In the genomic region with DNA sequence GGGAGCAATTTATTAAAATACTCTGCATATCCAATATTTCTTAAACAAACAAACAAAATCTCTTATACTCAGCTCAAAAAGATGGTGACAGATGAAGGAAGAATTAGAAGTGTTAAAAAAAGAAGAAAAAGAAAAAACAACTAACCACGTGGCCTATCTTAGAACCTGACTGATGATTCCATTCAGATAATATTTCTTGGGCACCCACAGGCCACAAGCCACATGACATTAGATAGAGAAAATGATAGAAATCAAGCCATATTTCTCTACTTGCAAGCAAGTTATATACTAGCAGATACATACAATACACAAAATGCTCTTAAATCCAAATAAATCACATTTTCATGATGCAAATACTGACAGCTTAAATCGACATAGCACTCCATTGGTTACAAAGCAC, we compare ENCODE assay signal across 28 cellular contexts.
"Had no signal": no experiment of that assay in that cellular context is flagged by ENCODE, and none has a peak within 500 bp of the region (broad histone marks: within the 10 kb centered on the region; RNA-seq: fewer than 3 reads in every experiment).

No MANE protein-coding gene starts in this region.

- H3K9ac ChIP-seq: KMS-11 had no signal

- H3K9me3 Mint-ChIP-seq: activated B cell treated with CpG ODN at 0.5 μM for 24 hours; activated CD4-positive, alpha-beta T cell treated with anti-CD3 and anti-CD28 coated beads, Interleukin-2, amount 10 ng/mL, durations not matched to agents 24 days and 14 days; activated naive CD4-positive, alpha-beta T cell treated with anti-CD3 and anti-CD28 coated beads, Interleukin-2, amount 50 U/mL, for 24 hours; activated T-cell treated with anti-CD3 and anti-CD28 coated beads, Interleukin-2, amount 50 U/mL, for 24 hours; activated T-helper 1 cell treated with anti-CD3 and anti-CD28 coated beads, Interleukin-12 subunit alpha, Interleukin-12 subunit beta, Interleukin-2, Interleukin-4 antibody, amounts not matched to agents 30 ng/mL and 10 ng/mL and 1 ng/mL, durations not matched to agents 14 hours and 24 hours and 36 hours had no signal

- H3K4me3 ChIP-seq: breast epithelium, SJSA1 had no signal

- H3K4me1 ChIP-seq: breast epithelium had no signal

- H3K27ac ChIP-seq: KMS-11, SJSA1 had no signal

- H3K27me3 Mint-ChIP-seq: activated CD8-positive, alpha-beta memory T cell treated with anti-CD3 and anti-CD28 coated beads, Interleukin-2, amount 10 ng/mL, durations not matched to agents 7 days and 5 days; activated naive CD4-positive, alpha-beta T cell treated with anti-CD3 and anti-CD28 coated beads, Interleukin-2, amount 50 U/mL, for 24 hours; activated T-cell treated with anti-CD3 and anti-CD28 coated beads, Interleukin-2, amount 50 U/mL, for 24 hours; T-helper 17 cell had no signal

- H3K36me3 ChIP-seq: breast epithelium had no signal

- H3K36me3 Mint-ChIP-seq: activated CD8-positive, alpha-beta memory T cell treated with anti-CD3 and anti-CD28 coated beads, Interleukin-2, amount 10 ng/mL, durations not matched to agents 7 days and 5 days had no signal

- H3K27ac Mint-ChIP-seq: activated B cell treated with CpG ODN at 0.5 μM for 24 hours; activated CD4-positive, alpha-beta T cell treated with anti-CD3 and anti-CD28 coated beads, Interleukin-2, amount 10 ng/mL, durations not matched to agents 24 days and 14 days; activated CD8-positive, alpha-beta memory T cell treated with anti-CD3 and anti-CD28 coated beads, Interleukin-2, amount 10 ng/mL, durations not matched to agents 7 days and 5 days; activated naive CD4-positive, alpha-beta T cell treated with anti-CD3 and anti-CD28 coated beads, Interleukin-2, amount 50 U/mL, for 24 hours; activated T-cell treated with anti-CD3 and anti-CD28 coated beads, Interleukin-2, amount 50 U/mL, for 24 hours; activated T-helper 1 cell treated with anti-CD3 and anti-CD28 coated beads, Interleukin-12 subunit alpha, Interleukin-12 subunit beta, Interleukin-2, Interleukin-4 antibody, amounts not matched to agents 30 ng/mL and 10 ng/mL and 1 ng/mL, durations not matched to agents 14 hours and 24 hours and 36 hours; T-helper 17 cell had no signal

- H3K4me2 ChIP-seq: KMS-11 had no signal

- H3K27me3 ChIP-seq: breast epithelium, SJSA1 had no signal

- H3K4me1 Mint-ChIP-seq: activated B cell treated with CpG ODN at 0.5 μM for 24 hours; activated CD4-positive, alpha-beta T cell treated with anti-CD3 and anti-CD28 coated beads, Interleukin-2, amount 10 ng/mL, durations not matched to agents 24 days and 14 days; activated CD8-positive, alpha-beta memory T cell treated with anti-CD3 and anti-CD28 coated beads, Interleukin-2, amount 10 ng/mL, durations not matched to agents 7 days and 5 days; activated naive CD4-positive, alpha-beta T cell treated with anti-CD3 and anti-CD28 coated beads, Interleukin-2, amount 50 U/mL, for 24 hours had no signal

- H3K9me3 ChIP-seq: breast epithelium, SJSA1 had no signal

- H3K4me3 Mint-ChIP-seq: activated B cell treated with CpG ODN at 0.5 μM for 24 hours; activated CD4-positive, alpha-beta T cell treated with anti-CD3 and anti-CD28 coated beads, Interleukin-2, amount 10 ng/mL, durations not matched to agents 24 days and 14 days; activated CD8-positive, alpha-beta memory T cell treated with anti-CD3 and anti-CD28 coated beads, Interleukin-2, amount 10 ng/mL, durations not matched to agents 7 days and 5 days; activated naive CD4-positive, alpha-beta T cell treated with anti-CD3 and anti-CD28 coated beads, Interleukin-2, amount 50 U/mL, for 24 hours; activated T-cell treated with anti-CD3 and anti-CD28 coated beads, Interleukin-2, amount 50 U/mL, for 24 hours; activated T-helper 1 cell treated with anti-CD3 and anti-CD28 coated beads, Interleukin-12 subunit alpha, Interleukin-12 subunit beta, Interleukin-2, Interleukin-4 antibody, amounts not matched to agents 30 ng/mL and 10 ng/mL and 1 ng/mL, durations not matched to agents 14 hours and 24 hours and 36 hours; T-helper 17 cell had no signal

- DNase-seq: activated B cell treated with CpG ODN at 0.5 μM for 24 hours; activated CD4-positive, alpha-beta T cell treated with anti-CD3 and anti-CD28 coated beads for 1 hour; activated CD4-positive, alpha-beta T cell treated with anti-CD3 and anti-CD28 coated beads, Interleukin-2, amount 10 ng/mL, durations not matched to agents 24 days and 14 days; activated CD4-positive, alpha-beta T cell treated with anti-CD3 and anti-CD28 coated beads, Interleukin-2, amount 50 U/mL, for 48 hours; activated CD8-positive, alpha-beta memory T cell treated with anti-CD3 and anti-CD28 coated beads, Interleukin-2, amount 10 ng/mL, durations not matched to agents 7 days and 5 days; activated effector memory CD4-positive, alpha-beta T cell treated with Interleukin-2 at 50 U/mL for 16 hours; activated naive CD4-positive, alpha-beta T cell; activated T-cell treated with anti-CD3 and anti-CD28 coated beads, Interleukin-2, amount 50 U/mL, for 24 hours; amygdala; caudate nucleus; MM.1S; NCI-H1105; NCI-H1436; NCI-H1694 treated with DMSO at 0.1 percent for 48 hours; NCI-H2029 treated with DMSO at 0.1 percent for 48 hours; NCI-H345; NCI-H510A; NCI-H526 treated with DMSO at 0.1 percent for 48 hours; NK-92 treated with Interleukin-12 subunit alpha and Interleukin-12 subunit beta, amount 100 ng/mL, for 24 hours; PC-3; SHP77; T-helper 17 cell; T-helper 9 cell had no signal
